25 cellular contexts compared by ENCODE assay signal in genomic region chr12:15707516-15708199, GRCh38.
"Had no signal": no experiment of that assay in that cellular context is flagged by ENCODE, and none has a peak within 500 bp of the region (broad histone marks: within the 10 kb centered on the region; RNA-seq: fewer than 3 reads in every experiment).

No MANE protein-coding gene starts in this region.

- H3K4me1 Mint-ChIP-seq: activated T-helper 17 cell treated with anti-CD3 and anti-CD28 coated beads, Interleukin-2, amount 50 U/mL, for 72 hours had no signal

- FAIRE-seq: colon, RCC 7860 had no signal

- ATAC-seq: activated CD8-positive, alpha-beta T cell treated with anti-CD3 and anti-CD28 coated beads, Interleukin-2, amount 10 ng/mL, durations not matched to agents 7 days and 5 days; activated T-cell treated with anti-CD3 and anti-CD28 coated beads, Interleukin-2, amount 50 U/mL, for 4 hours; PC-3; WTC11 had no signal

- H3K4me3 Mint-ChIP-seq: activated CD8-positive, alpha-beta T cell treated with anti-CD3 and anti-CD28 coated beads, Interleukin-2, amount 10 ng/mL, durations not matched to agents 7 days and 5 days; activated naive CD4-positive, alpha-beta T cell treated with anti-CD3 and anti-CD28 coated beads for 36 hours; activated naive CD8-positive, alpha-beta T cell; activated T-cell treated with anti-CD3 and anti-CD28 coated beads, Interleukin-2, amount 50 U/mL, for 4 hours; activated T-helper 17 cell treated with anti-CD3 and anti-CD28 coated beads, Interleukin-2, amount 50 U/mL, for 72 hours; T-helper 1 cell treated with Interleukin-12 subunit alpha and Interleukin-12 subunit beta and Interleukin-4 antibody, amounts not matched to agents 30 μg/mL and 1 μg/mL, for 36 hours; WTC11 had no signal

- H3K9me3 Mint-ChIP-seq: activated naive CD4-positive, alpha-beta T cell treated with anti-CD3 and anti-CD28 coated beads for 36 hours; activated T-cell treated with anti-CD3 and anti-CD28 coated beads, Interleukin-2, amount 50 U/mL, for 4 hours; activated T-helper 17 cell treated with anti-CD3 and anti-CD28 coated beads, Interleukin-2, amount 50 U/mL, for 72 hours; T-helper 1 cell treated with Interleukin-12 subunit alpha and Interleukin-12 subunit beta and Interleukin-4 antibody, amounts not matched to agents 30 μg/mL and 1 μg/mL, for 36 hours; WTC11 had no signal

- DNase-seq: activated CD4-positive, alpha-beta T cell treated with anti-CD3 and anti-CD28 coated beads for 48 hours; activated CD4-positive, alpha-beta T cell treated with anti-CD3 and anti-CD28 coated beads, Interleukin-2, amount 50 U/mL, for 4 hours; activated CD4-positive, CD25-positive, alpha-beta regulatory T cell treated with anti-CD3 and anti-CD28 coated beads, Interleukin-2, amount 50 U/mL, for 72 hours; activated CD8-positive, alpha-beta T cell treated with anti-CD3 and anti-CD28 coated beads, Interleukin-2, amount 10 ng/mL, durations not matched to agents 7 days and 5 days; activated gamma-delta T cell; activated naive CD4-positive, alpha-beta T cell treated with anti-CD3 and anti-CD28 coated beads for 36 hours; activated T-cell treated with anti-CD3 and anti-CD28 coated beads, Interleukin-2, amount 50 U/mL, for 4 hours; amygdala; brain microvascular endothelial cell; MG63; NCI-H1105 treated with DMSO at 0.1 percent for 48 hours; NCI-H1436 treated with DMSO at 0.1 percent for 48 hours; NCI-H187; NCI-H2081; NCI-H446; NCI-H524; PC-3; SHP77; T-helper 9 cell had no signal

- H3K27me3 Mint-ChIP-seq: activated naive CD8-positive, alpha-beta T cell; activated T-helper 17 cell treated with anti-CD3 and anti-CD28 coated beads, Interleukin-2, amount 50 U/mL, for 72 hours had no signal

- H3K36me3 Mint-ChIP-seq: activated naive CD8-positive, alpha-beta T cell; WTC11 had no signal

- H3K27ac Mint-ChIP-seq: activated CD8-positive, alpha-beta T cell treated with anti-CD3 and anti-CD28 coated beads, Interleukin-2, amount 10 ng/mL, durations not matched to agents 7 days and 5 days; activated naive CD4-positive, alpha-beta T cell treated with anti-CD3 and anti-CD28 coated beads for 36 hours; activated naive CD8-positive, alpha-beta T cell; activated T-helper 17 cell treated with anti-CD3 and anti-CD28 coated beads, Interleukin-2, amount 50 U/mL, for 72 hours; T-helper 1 cell treated with Interleukin-12 subunit alpha and Interleukin-12 subunit beta and Interleukin-4 antibody, amounts not matched to agents 30 μg/mL and 1 μg/mL, for 36 hours; WTC11 had no signal
